In genomic region chr3:115989927-115990326, GRCh38 we compare ENCODE assay signal across 14 cellular contexts.
A peak's percentile ranks its signal among the peaks of the same experiment; 100 is the strongest.
DNase-seq lines count a peak whose midpoint lies in the region; ATAC-seq, FAIRE-seq and TF ChIP-seq lines count a peak whose summit lies in the region.
"Had no signal": no experiment of that assay in that cellular context is flagged by ENCODE, and none has a peak within 500 bp of the region (broad histone marks: within the 10 kb centered on the region; RNA-seq: fewer than 3 reads in every experiment).

No MANE protein-coding gene starts in this region.

- ATAC-seq in HG02885 (IDR thresholded peaks at IDR 0.05; ENCODE audit: poor library complexity, unreplicated experiment) = no peak
- ATAC-seq: left colon had no signal

- no peak for FAIRE-seq in HTR-8/SVneo (lab: Jason Lieb, UNC)

- TF ChIP-seq CTCF in AG09309 (IDR thresholded peaks at IDR 0.05; ENCODE audit: control insufficient read depth, insufficient read depth, low read depth, low read length, missing control alignments) = no peak

- H3K4me3 ChIP-seq in AG09309 (ENCODE audit: control insufficient read depth, low read depth, low read length) = no peak overlapping the region
- H3K4me3 ChIP-seq: BLaER1 had no signal

- DNase-seq in AG09309 (ENCODE audit: low read depth) = peak; percentile 62
- DNase-seq in HT1080 (ENCODE audit: low read depth) = peak; percentile 37
- DNase-seq in amniotic epithelial cell (ENCODE audit: low read depth) = peak; percentile 75
- DNase-seq in kidney glomerular epithelial cell (lab: John Stamatoyannopoulos, UW) = peak; percentile 30
- DNase-seq in HTR-8/SVneo (ENCODE audit: insufficient read length, low spot score) = no peak
- DNase-seq in activated CD4-positive, alpha-beta T cell treated with anti-CD3 and anti-CD28 coated beads for 48 hours = no peak
- DNase-seq in NCI-H128 (lab: John Stamatoyannopoulos, UW; ENCODE audit: unreplicated experiment) = no peak
- DNase-seq: activated CD8-positive, alpha-beta memory T cell treated with anti-CD3 and anti-CD28 coated beads for 24 hours; activated effector memory CD4-positive, alpha-beta T cell treated with anti-CD3 and anti-CD28 coated beads, Interleukin-2, amount 50 U/mL, for 16 hours; DMS153; endodermal cell; left colon had no signal

Comparison
In these comparisons a context has a peak if more than half of its experiments do, and no peak if none do; other contexts are left out.
1. DNase-seq: peak in AG09309 (single experiment), HT1080 (single experiment), amniotic epithelial cell (single experiment) and kidney glomerular epithelial cell (single experiment); none in HTR-8/SVneo (single experiment), activated CD4-positive, alpha-beta T cell treated with anti-CD3 and anti-CD28 coated beads for 48 hours (single experiment) and NCI-H128 (single experiment).